24 cellular contexts compared by ENCODE assay signal in the genomic region with DNA sequence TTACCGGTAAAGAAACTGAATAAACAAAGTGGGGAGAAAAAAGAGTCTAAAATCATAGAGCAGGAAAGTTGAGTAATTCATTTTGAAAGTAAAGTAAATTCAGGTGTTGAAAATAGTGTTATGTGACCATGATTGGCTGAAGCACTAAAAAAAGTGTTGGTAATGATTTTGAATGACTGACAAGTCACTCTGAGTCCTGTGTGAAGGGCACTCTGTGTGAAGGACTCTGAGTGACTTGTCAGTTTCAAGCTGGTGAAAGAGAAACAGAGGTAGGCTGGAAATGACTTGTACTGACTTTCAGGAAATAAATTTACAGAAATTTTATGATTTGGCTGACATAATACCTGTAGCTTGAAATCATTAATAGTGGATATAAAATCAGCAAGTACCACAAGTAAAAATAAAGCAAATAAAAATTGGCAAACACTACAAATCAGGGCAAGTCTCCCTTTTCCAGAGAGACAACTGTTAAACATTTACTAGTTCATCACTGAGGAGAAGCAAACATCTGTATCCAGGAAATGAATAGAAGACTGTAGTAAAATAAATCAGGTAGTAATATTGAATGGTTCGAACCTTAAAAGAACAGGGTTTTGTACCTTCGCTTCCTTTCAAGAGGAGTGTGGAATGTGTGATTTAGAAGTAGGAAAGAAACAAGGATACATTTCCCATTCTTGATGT.
DNase-seq lines count a peak whose midpoint lies in the region; ATAC-seq, FAIRE-seq and TF ChIP-seq lines count a peak whose summit lies in the region.
"Had no signal": no experiment of that assay in that cellular context is flagged by ENCODE, and none has a peak within 500 bp of the region (broad histone marks: within the 10 kb centered on the region; RNA-seq: fewer than 3 reads in every experiment).

No MANE protein-coding gene starts in this region.

- DNase-seq in Right ventricle myocardium superior (no peak), left ventricle myocardium inferior (no peak), GM23338 (ENCODE audit: low spot score) (no peak), NCI-H146 treated with DMSO at 0.1 percent for 48 hours (lab: John Stamatoyannopoulos, UW; ENCODE audit: unreplicated experiment) (no peak), NCI-H2081 treated with DMSO at 0.1 percent for 48 hours (lab: John Stamatoyannopoulos, UW) (no peak), NCI-H128 (lab: John Stamatoyannopoulos, UW; ENCODE audit: unreplicated experiment) (no peak)
- DNase-seq: CD4-positive, alpha-beta memory T cell; DMS153; EL; H7; IMR-90; MG63; NCI-H1048; NCI-H1436 treated with DMSO at 0.1 percent for 48 hours; NCI-H2081; NCI-H510A; NCI-H774; PC-9 had no signal

- H3K4me2 ChIP-seq in GM23338 = no peak overlapping the region
- H3K4me2 ChIP-seq: BLaER1, PC-9 had no signal

- H3K79me2 ChIP-seq in GM23338 (replicated peaks; ENCODE audit: insufficient read depth) = no peaks in the 10 kb centered on the region

- H2AFZ ChIP-seq in GM23338 = no peak overlapping the region

- no peaks in the 10 kb centered on the region for H3K36me3 ChIP-seq in left ventricle myocardium inferior
- no peaks in the 10 kb centered on the region for H3K36me3 ChIP-seq in GM23338 (ENCODE audit: insufficient read depth)
- H3K36me3 ChIP-seq: BLaER1, MG63, SJSA1 had no signal

- no peaks in the 10 kb centered on the region for H3F3A ChIP-seq in GM23338 (replicated peaks; ENCODE audit: low read depth)

- no peaks in the 10 kb centered on the region for H3K27me3 Mint-ChIP-seq in GM23338 (ENCODE audit: insufficient read depth, low read depth, poor library complexity)
- H3K27me3 Mint-ChIP-seq: CD4-positive, alpha-beta memory T cell had no signal

- H3K36me3 Mint-ChIP-seq in GM23338 (ENCODE audit: low read depth) = no peaks in the 10 kb centered on the region
- H3K36me3 Mint-ChIP-seq: CD4-positive, alpha-beta memory T cell had no signal

- no peaks in the 10 kb centered on the region for H3K9me2 ChIP-seq in GM23338 (ENCODE audit: insufficient read depth)

- H3K27me3 ChIP-seq in left ventricle myocardium inferior (ENCODE audit: low read depth) = no peaks in the 10 kb centered on the region
- H3K27me3 ChIP-seq in GM23338 (ENCODE audit: insufficient read depth) = no peaks in the 10 kb centered on the region
- H3K27me3 ChIP-seq: BLaER1, MG63, SJSA1 had no signal

- H3K4me3 Mint-ChIP-seq in GM23338 = no peak overlapping the region
- H3K4me3 Mint-ChIP-seq: CD4-positive, alpha-beta memory T cell had no signal

- intact Hi-C loops in Right ventricle myocardium superior (cut with DNase I) (no loop called here), left ventricle myocardium inferior (cut with micrococcal nuclease) (no loop called here)

- peak; percentile 86 for FAIRE-seq in islet of Langerhans (lab: Jason Lieb, UNC)
- FAIRE-seq: GM12892 had no signal

- H3K4me3 ChIP-seq in left ventricle myocardium inferior (no peak overlapping the region), GM23338 (no peak overlapping the region)
- H3K4me3 ChIP-seq: BLaER1, MG63, PC-9, SJSA1 had no signal

- H3K4me1 Mint-ChIP-seq in GM23338 = peaks cover 4% of the 10 kb centered on the region; the same call in 1 of the 3 replicates
- H3K4me1 Mint-ChIP-seq: CD4-positive, alpha-beta memory T cell had no signal

- H3K4me1 ChIP-seq in left ventricle myocardium inferior (no peaks in the 10 kb centered on the region), GM23338 (ENCODE audit: insufficient read depth) (no peaks in the 10 kb centered on the region)
- H3K4me1 ChIP-seq: BLaER1, SJSA1 had no signal

- H3K9me3 ChIP-seq in left ventricle myocardium inferior (replicated peaks) = no peaks in the 10 kb centered on the region
- H3K9me3 ChIP-seq: BLaER1, MG63, SJSA1 had no signal

- ATAC-seq in Right ventricle myocardium superior (ENCODE audit: poor library complexity) (peak; percentile 71), GM23338 (no peak)

- no peaks in the 10 kb centered on the region for H3K9me3 Mint-ChIP-seq in GM23338

- H3K27ac ChIP-seq in left ventricle myocardium inferior (replicated peaks) (no peak overlapping the region), GM23338 (ENCODE audit: low read depth) (no peak overlapping the region)
- H3K27ac ChIP-seq: BLaER1, HL-60, PC-9, RWPE1, SJSA1 had no signal

- peak overlapping the region; percentile 19; the same call in 1 of the 2 replicates for H3K27ac Mint-ChIP-seq in GM23338
- H3K27ac Mint-ChIP-seq: CD4-positive, alpha-beta memory T cell had no signal

- no peaks in the 10 kb centered on the region for H4K20me1 ChIP-seq in GM23338 (replicated peaks; ENCODE audit: insufficient read depth)
- H4K20me1 ChIP-seq: BLaER1 had no signal

- no peak for TF ChIP-seq CTCF in left ventricle myocardium inferior (IDR thresholded peaks at IDR 0.05; ENCODE audit: borderline replicate concordance)
- no peak for TF ChIP-seq CTCF in GM23338 (conservative IDR thresholded peaks at IDR 0.05; ENCODE audit: low read depth in 2 of 2)

TF ChIP-seq in GM23338, 12 proteins besides CTCF, POLR2A, EP300 and RAD21 (continues in another document):
- no peak for TF ChIP-seq ZNF331 (CRISPR knock-in tag; IDR thresholded peaks at IDR 0.05; ENCODE audit: low read depth)
- TF ChIP-seq ZNF114 (CRISPR knock-in tag; IDR thresholded peaks at IDR 0.05) = no peak
- TF ChIP-seq, protein P1, sequence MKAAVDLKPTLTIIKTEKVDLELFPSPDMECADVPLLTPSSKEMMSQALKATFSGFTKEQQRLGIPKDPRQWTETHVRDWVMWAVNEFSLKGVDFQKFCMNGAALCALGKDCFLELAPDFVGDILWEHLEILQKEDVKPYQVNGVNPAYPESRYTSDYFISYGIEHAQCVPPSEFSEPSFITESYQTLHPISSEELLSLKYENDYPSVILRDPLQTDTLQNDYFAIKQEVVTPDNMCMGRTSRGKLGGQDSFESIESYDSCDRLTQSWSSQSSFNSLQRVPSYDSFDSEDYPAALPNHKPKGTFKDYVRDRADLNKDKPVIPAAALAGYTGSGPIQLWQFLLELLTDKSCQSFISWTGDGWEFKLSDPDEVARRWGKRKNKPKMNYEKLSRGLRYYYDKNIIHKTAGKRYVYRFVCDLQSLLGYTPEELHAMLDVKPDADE (IDR thresholded peaks at IDR 0.05) = no peak
- TF ChIP-seq EZH2phosphoT487 (IDR thresholded peaks at IDR 0.05; ENCODE audit: unreplicated experiment) = no peak
- TF ChIP-seq EZH2 (IDR thresholded peaks at IDR 0.05; ENCODE audit: low read depth, unreplicated experiment) = no peak
- no peak for TF ChIP-seq ZNF462 (CRISPR knock-in tag; IDR thresholded peaks at IDR 0.05)
- TF ChIP-seq STAT1 (IDR thresholded peaks at IDR 0.05; ENCODE audit: unreplicated experiment) = no peak
